14 cellular contexts compared by ENCODE assay signal in the genomic region with DNA sequence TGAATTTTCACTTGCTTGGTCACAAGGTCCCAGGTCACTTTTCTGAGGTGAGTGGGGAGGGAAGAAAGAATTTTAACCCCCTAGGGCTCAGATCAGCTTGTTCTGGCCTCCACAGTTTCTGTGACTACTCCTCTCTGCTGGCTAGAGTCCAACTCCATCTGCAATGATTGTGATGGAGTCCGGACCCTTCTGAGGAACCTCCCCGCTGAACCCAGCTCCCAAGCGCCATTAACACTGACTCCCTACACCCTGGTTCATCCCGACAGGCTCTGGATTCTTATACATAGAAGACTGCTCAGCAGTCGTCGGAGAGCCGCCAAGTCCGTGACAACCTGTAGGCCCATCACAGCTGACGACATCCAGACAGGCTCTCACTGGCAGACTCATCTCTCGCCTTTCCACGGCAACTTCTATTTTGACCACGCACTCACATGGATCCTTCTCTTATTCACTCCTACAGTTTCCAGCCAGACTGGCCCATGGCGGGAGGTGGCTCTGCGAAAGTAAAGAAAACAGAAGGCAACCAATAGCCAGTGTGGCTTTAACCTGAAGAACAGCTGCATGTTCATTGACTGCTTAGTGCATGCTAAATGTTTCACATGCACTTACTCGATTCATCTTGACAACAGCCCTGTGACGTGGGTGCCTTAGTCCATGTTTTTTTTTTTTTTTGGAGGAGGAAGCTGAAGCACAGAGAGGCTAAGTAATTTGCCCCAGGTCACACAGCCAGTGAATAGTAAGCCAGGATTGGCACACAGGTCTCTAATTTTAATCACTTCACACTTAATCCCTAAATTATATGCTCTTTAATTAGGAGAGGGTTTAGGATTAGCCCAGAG.
DNase-seq lines count a peak whose midpoint lies in the region; ATAC-seq and TF ChIP-seq lines count a peak whose summit lies in the region.
"Had no signal": no experiment of that assay in that cellular context is flagged by ENCODE, and none has a peak within 500 bp of the region (broad histone marks: within the 10 kb centered on the region; RNA-seq: fewer than 3 reads in every experiment).

No MANE protein-coding gene starts in this region.

- DNase-seq in DMS 273 (lab: John Stamatoyannopoulos, UW; ENCODE audit: unreplicated experiment) (peak; percentile 17), DMS 273 treated with DMSO at 0.1 percent for 48 hours (lab: John Stamatoyannopoulos, UW) (no peak), MV-4-11 (lab: John Stamatoyannopoulos, UW) (peak; percentile 14), fibroblast of pulmonary artery (ENCODE audit: low read depth) (peak; percentile 49), posterior cingulate gyrus (peak in 7 of 10 donors; percentile 39 to 94 (median 59)), OCI-M2 (lab: John Stamatoyannopoulos, UW; ENCODE audit: unreplicated experiment) (no peak), NOMO-1 treated with dmso at 0.1 percent for 144 hours (lab: John Stamatoyannopoulos, UW; ENCODE audit: unreplicated experiment) (no peak)
- DNase-seq: effector memory CD4-positive, alpha-beta T cell; NCI-H1048; NK-92 treated with Interleukin-12 subunit alpha and Interleukin-12 subunit beta, amount 100 ng/mL, for 24 hours; stimulated activated CD4-positive, alpha-beta T cell treated with anti-CD3 and anti-CD28 coated beads, Interleukin-15, amount 100 ng/mL, for 24 hours; stimulated activated naive CD4-positive, alpha-beta T cell; T-helper 1 cell had no signal

- TF ChIP-seq CTCF in fibroblast of pulmonary artery (IDR thresholded peaks at IDR 0.05; ENCODE audit: low read length, missing control alignments) = no peak

- intact Hi-C loops in posterior cingulate gyrus (cut with DNase I) = loop anchor here (5.0 kb wide), 1 partner anchor 36 kb away; no protein-coding TSS in a partner anchor

- no peak overlapping the region for H3K4me3 ChIP-seq in fibroblast of pulmonary artery (replicated peaks; ENCODE audit: low read depth, low read length)

- ATAC-seq in GM21786 (IDR thresholded peaks at IDR 0.05; ENCODE audit: unreplicated experiment) = no peak

Comparison
In these comparisons a context has a peak if more than half of its experiments do, and no peak if none do; other contexts are left out.
1. DNase-seq: peak in DMS 273 (single experiment), MV-4-11 (single experiment), fibroblast of pulmonary artery (single experiment) and posterior cingulate gyrus (7 of 10); none in DMS 273 treated with DMSO at 0.1 percent for 48 hours (single experiment), OCI-M2 (single experiment) and NOMO-1 treated with dmso at 0.1 percent for 144 hours (single experiment).